Comparison of ENCODE assay signal across 18 cellular contexts in the genomic region with DNA sequence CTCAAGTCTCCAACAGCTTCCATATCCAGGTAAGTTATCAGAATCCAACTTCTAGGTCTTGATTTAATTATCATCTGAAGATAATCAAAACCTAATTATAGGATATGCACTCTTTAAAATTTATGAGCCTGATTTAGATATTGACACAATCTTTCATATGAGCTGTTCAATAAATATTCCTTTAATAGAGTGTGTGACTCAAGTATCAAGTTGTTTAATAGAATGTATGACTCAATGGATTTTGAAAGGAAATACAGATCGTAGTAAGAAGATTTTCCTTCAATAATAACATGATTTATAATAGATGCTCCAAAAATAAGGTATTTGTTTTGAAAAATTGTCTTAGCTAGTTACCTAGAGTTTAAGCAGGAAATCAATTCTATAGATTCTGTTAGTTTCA.
DNase-seq lines count a peak whose midpoint lies in the region; ATAC-seq and TF ChIP-seq lines count a peak whose summit lies in the region.
"Had no signal": no experiment of that assay in that cellular context is flagged by ENCODE, and none has a peak within 500 bp of the region (broad histone marks: within the 10 kb centered on the region; RNA-seq: fewer than 3 reads in every experiment).

No MANE protein-coding gene starts in this region.

- no TSS peak for BruUV-seq in PC-3 (replicated peaks; lab: Mats Ljungman, UMichigan)

- H4K20me1 ChIP-seq in PC-3 (ENCODE audit: low read length): no peaks in the 10 kb centered on the region
- H4K20me1 ChIP-seq: BLaER1 treated with 17β-estradiol and CSF1 and Interleukin-3, amounts not matched to agents 10 nM and 100 nM had no signal

- H3F3A ChIP-seq in PC-3 (ENCODE audit: low read length, unreplicated experiment): no peaks in the 10 kb centered on the region

- peak; percentile 59 for DNase-seq in HCEC 1CT
- DNase-seq in PC-3: peak; percentile 45
- DNase-seq in epithelial cell of esophagus (ENCODE audit: low read depth): peak; percentile 36
- DNase-seq in AG20443 (ENCODE audit: low spot score): no peak
- no peak for DNase-seq in T1000 (lab: John Stamatoyannopoulos, UW)
- DNase-seq in stimulated activated CD4-positive, alpha-beta T cell treated with anti-CD3 and anti-CD28 coated beads, Interleukin-2, amount 100 ng/mL, for 48 hours: no peak
- DNase-seq: BE2C; CD4-positive, alpha-beta T cell; CD8-positive, alpha-beta memory T cell; DMS 273 treated with DMSO at 0.1 percent for 48 hours; DMS79; EL; GDM1; H9; HFFc6 had no signal

- intact Hi-C loops in PC-3 (cut with micrococcal nuclease): loop anchor here (2.0 kb wide), 1 partner anchor 18 kb away; no protein-coding TSS in a partner anchor

- H2AFZ ChIP-seq in PC-3 (ENCODE audit: low read length): peak overlapping the region; percentile 15; the same call in 1 of the 2 replicates
- H2AFZ ChIP-seq: GM23338 had no signal

- POLR2A ChIA-PET in PC-3 (lab: Charles Lee; ENCODE audit: unreplicated experiment): interaction anchor here (0.6 to 0.8 kb wide), 2 partner anchors 19 to 86 kb away, joined by 4 to 6 read pairs; no protein-coding TSS in a partner anchor

- H3K27me3 ChIP-seq in PC-3 (ENCODE audit: low read length): no peaks in the 10 kb centered on the region
- H3K27me3 ChIP-seq: BE2C; BLaER1 treated with 17β-estradiol and CSF1 and Interleukin-3, amounts not matched to agents 10 nM and 100 nM had no signal

- no peaks in the 10 kb centered on the region for H3K9me3 ChIP-seq in PC-3 (ENCODE audit: low read length)
- H3K9me3 ChIP-seq: BE2C; BLaER1 treated with 17β-estradiol and CSF1 and Interleukin-3, amounts not matched to agents 10 nM and 100 nM had no signal

- no peak for TF ChIP-seq CTCF in PC-3 (conservative IDR thresholded peaks at IDR 0.05; ENCODE audit: low read depth, low read length)
- TF ChIP-seq CTCF in epithelial cell of esophagus (IDR thresholded peaks at IDR 0.05; ENCODE audit: insufficient read depth, low read depth, low read length, missing control alignments): no peak

- no peaks in the 10 kb centered on the region for H3K79me2 ChIP-seq in PC-3 (ENCODE audit: low read length)

- H3K4me3 ChIP-seq in PC-3 (ENCODE audit: low read length) (no peak overlapping the region), epithelial cell of esophagus (ENCODE audit: low read length) (no peak overlapping the region)
- H3K4me3 ChIP-seq: BLaER1 treated with 17β-estradiol and CSF1 and Interleukin-3, amounts not matched to agents 10 nM and 100 nM; GM12878; GM23338 had no signal

- H3K4me1 ChIP-seq in PC-3 (ENCODE audit: insufficient read depth, low read length): peaks cover 19% of the 10 kb centered on the region
- H3K4me1 ChIP-seq: BE2C; BLaER1 treated with 17β-estradiol and CSF1 and Interleukin-3, amounts not matched to agents 10 nM and 100 nM had no signal

- peak overlapping the region; percentile 65 for H3K4me2 ChIP-seq in PC-3 (ENCODE audit: low read length)
- H3K4me2 ChIP-seq: BLaER1 treated with 17β-estradiol and CSF1 and Interleukin-3, amounts not matched to agents 10 nM and 100 nM; GM23338 had no signal

- CTCF ChIA-PET in PC-3 (lab: Charles Lee): no interaction called here

- H3K9me2 ChIP-seq in PC-3 (replicated peaks; ENCODE audit: low read length): no peaks in the 10 kb centered on the region

- H3K36me3 ChIP-seq in PC-3 (ENCODE audit: low read depth, low read length): no peaks in the 10 kb centered on the region
- H3K36me3 ChIP-seq: BE2C; BLaER1 treated with 17β-estradiol and CSF1 and Interleukin-3, amounts not matched to agents 10 nM and 100 nM had no signal

- peak overlapping the region; percentile 53 for H3K27ac ChIP-seq in PC-3 (ENCODE audit: low read length)
- H3K27ac ChIP-seq: BLaER1 treated with 17β-estradiol and CSF1 and Interleukin-3, amounts not matched to agents 10 nM and 100 nM had no signal

- ATAC-seq in PC-3: peak; percentile 74
- ATAC-seq: GM12878, GM23338 had no signal

- no peak overlapping the region for H3K9ac ChIP-seq in PC-3 (ENCODE audit: low read length)
- H3K9ac ChIP-seq: BLaER1 treated with 17β-estradiol and CSF1 and Interleukin-3, amounts not matched to agents 10 nM and 100 nM had no signal

Comparison
In these comparisons a context has a peak if more than half of its experiments do, and no peak if none do; other contexts are left out.
1. DNase-seq: peak in HCEC 1CT (single experiment), PC-3 (single experiment) and epithelial cell of esophagus (single experiment); none in AG20443 (single experiment), T1000 (single experiment) and stimulated activated CD4-positive, alpha-beta T cell treated with anti-CD3 and anti-CD28 coated beads, Interleukin-2, amount 100 ng/mL, for 48 hours (0 of 2).